10 cellular contexts compared by ENCODE assay signal in the genomic region with DNA sequence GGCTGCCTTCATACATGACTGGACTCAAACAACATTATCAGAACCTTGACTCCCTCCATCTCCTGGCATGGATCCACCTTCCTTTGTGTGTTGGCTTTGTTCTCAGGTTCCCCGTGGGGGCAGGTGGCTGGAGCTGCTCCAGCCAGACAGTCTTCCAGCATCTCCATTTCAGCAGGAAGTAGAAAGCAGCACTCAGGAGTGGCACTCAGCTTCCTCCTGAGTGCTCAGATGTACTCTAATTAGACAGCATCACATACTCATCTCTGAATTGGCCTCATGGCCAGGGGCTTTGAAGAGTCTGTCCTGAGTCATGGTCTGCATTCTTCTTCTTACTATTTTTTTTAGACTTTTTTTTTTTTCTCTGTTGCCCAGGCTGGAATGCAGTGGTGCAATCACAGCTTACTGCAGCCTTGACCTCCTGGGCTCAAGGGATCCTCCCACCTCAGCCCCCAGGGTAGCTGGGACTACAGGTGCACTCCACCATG. TPM values are rescaled to one million over a fixed set of nuclear protein-coding genes. Genes with fewer than 3 reads are reported as not detected.
DNase-seq lines count a peak whose midpoint lies in the region; ATAC-seq, FAIRE-seq and TF ChIP-seq lines count a peak whose summit lies in the region.
"Had no signal": no experiment of that assay in that cellular context is flagged by ENCODE, and none has a peak within 500 bp of the region (broad histone marks: within the 10 kb centered on the region; RNA-seq: fewer than 3 reads in every experiment).

No MANE protein-coding gene starts in this region.

- peaks cover 0 to 9% (median 0%) of the 10 kb centered on the region in 3 donors for H3K4me1 Mint-ChIP-seq in CD8-positive, alpha-beta memory T cell

- no peaks in the 10 kb centered on the region for H3K4me1 ChIP-seq in CD8-positive, alpha-beta memory T cell (ENCODE audit: insufficient read depth, low read length)
- H3K4me1 ChIP-seq in keratinocyte (ENCODE audit: control insufficient read depth, extremely low read depth, insufficient read depth, low read length) = peaks cover 21% of the 10 kb centered on the region

- ATAC-seq in SK-N-SH treated with all-trans-retinoic acid at 6 μM for 48 hours = peak; percentile 83
- no peak for ATAC-seq in HG03139 (IDR thresholded peaks at IDR 0.05; ENCODE audit: unreplicated experiment)
- ATAC-seq in HG03460 (IDR thresholded peaks at IDR 0.05; ENCODE audit: unreplicated experiment) = no peak

- no peaks in the 10 kb centered on the region for H3K9me3 ChIP-seq in CD8-positive, alpha-beta memory T cell (ENCODE audit: low read length)
- H3K9me3 ChIP-seq in keratinocyte (ENCODE audit: control insufficient read depth, low read depth, low read length) = no peaks in the 10 kb centered on the region

- H3K36me3 Mint-ChIP-seq in CD8-positive, alpha-beta memory T cell = no peaks in the 10 kb centered on the region

- H3K79me2 ChIP-seq in keratinocyte (ENCODE audit: control insufficient read depth, insufficient read depth, low read length) = no peaks in the 10 kb centered on the region

- dilution Hi-C loops in keratinocyte (cut with MboI; ENCODE audit: extremely low pct_ligation_motif_present, low sequenced_read_pairs) = no loop called here

- H3K4me3 ChIP-seq in CD8-positive, alpha-beta memory T cell (ENCODE audit: low read length) = no peak overlapping the region
- no peak overlapping the region for H3K4me3 ChIP-seq in keratinocyte (ENCODE audit: control insufficient read depth in 2 of 3, extremely low read depth in 1 of 3, insufficient read depth in 2 of 3, low read depth in 1 of 3, low read length in 3 of 3)

- TF ChIP-seq CTCF in keratinocyte (optimal IDR thresholded peaks at IDR 0.05 in 1 of 3, IDR thresholded peaks at IDR 0.05 in 1 of 3, conservative IDR thresholded peaks at IDR 0.05 in 1 of 3; ENCODE audit: extremely low read depth in 1 of 3, insufficient read depth in 2 of 3, low read length in 3 of 3) = no peak

- peaks cover 0 to 13% (median 6%) of the 10 kb centered on the region in 5 donors for H3K9me3 Mint-ChIP-seq in CD8-positive, alpha-beta memory T cell

- CTCF ChIA-PET in CD8-positive, alpha-beta memory T cell (lab: Charles Lee) = no interaction called here

- no peak for DNase-seq in CD8-positive, alpha-beta memory T cell
- peak; percentile 51 for DNase-seq in LHCN-M2 (ENCODE audit: low read depth)
- peak; percentile 85 for DNase-seq in keratinocyte (ENCODE audit: low read depth, low spot score)
- DNase-seq in medulla oblongata (ENCODE audit: extremely low spot score) = no peak
- DNase-seq in GF-D8 (lab: John Stamatoyannopoulos, UW) = no peak

- no peak overlapping the region for H3K27ac Mint-ChIP-seq in CD8-positive, alpha-beta memory T cell

- H3K4me2 ChIP-seq in keratinocyte (ENCODE audit: control insufficient read depth, extremely low read depth, insufficient read depth, low read depth, low read length) = peak overlapping the region; percentile 61

- H2AFZ ChIP-seq in keratinocyte (ENCODE audit: control insufficient read depth, low read length) = no peak overlapping the region

- H3K9me1 ChIP-seq in keratinocyte (ENCODE audit: control insufficient read depth, extremely low read depth, insufficient read depth, low read length) = no peaks in the 10 kb centered on the region

- no peaks in the 10 kb centered on the region for H3K36me3 ChIP-seq in CD8-positive, alpha-beta memory T cell (ENCODE audit: insufficient read depth, low read length)
- no peaks in the 10 kb centered on the region for H3K36me3 ChIP-seq in keratinocyte (ENCODE audit: control insufficient read depth in 2 of 2, extremely low read depth in 1 of 2, insufficient read depth in 2 of 2, low read length in 2 of 2)

- H3K27ac ChIP-seq in CD8-positive, alpha-beta memory T cell (ENCODE audit: low read depth, low read length) = peak overlapping the region; percentile 68
- H3K27ac ChIP-seq in keratinocyte (ENCODE audit: control insufficient read depth, insufficient read depth, low read length) = peak overlapping the region; percentile 67

- FAIRE-seq in keratinocyte (lab: Jason Lieb, UNC) = peak; percentile 87
- FAIRE-seq: GM12892 had no signal

- H3K27me3 ChIP-seq in CD8-positive, alpha-beta memory T cell (ENCODE audit: insufficient read depth, low read length, poor library complexity, severe bottlenecking) = no peaks in the 10 kb centered on the region
- no peaks in the 10 kb centered on the region for H3K27me3 ChIP-seq in keratinocyte (ENCODE audit: control insufficient read depth, extremely low read depth, insufficient read depth, low read length)

- no peaks in the 10 kb centered on the region for H4K20me1 ChIP-seq in keratinocyte (ENCODE audit: control insufficient read depth, extremely low read depth, insufficient read depth, low read length)

- H3K27me3 Mint-ChIP-seq in CD8-positive, alpha-beta memory T cell = peaks cover 3 to 16% of the 10 kb centered on the region in 2 donors

- H3K9ac ChIP-seq in keratinocyte (ENCODE audit: control insufficient read depth, extremely low read depth, insufficient read depth, low read length) = no peak overlapping the region

- POLR2A ChIA-PET in CD8-positive, alpha-beta memory T cell (lab: Charles Lee) = no interaction called here

- H3K4me3 Mint-ChIP-seq in CD8-positive, alpha-beta memory T cell = no peak overlapping the region

TF ChIP-seq in SK-N-SH treated with all-trans-retinoic acid at 6 μM for 48 hours, 23 proteins besides CTCF, POLR2A, EP300 and RAD21:
- TF ChIP-seq, protein P1, sequence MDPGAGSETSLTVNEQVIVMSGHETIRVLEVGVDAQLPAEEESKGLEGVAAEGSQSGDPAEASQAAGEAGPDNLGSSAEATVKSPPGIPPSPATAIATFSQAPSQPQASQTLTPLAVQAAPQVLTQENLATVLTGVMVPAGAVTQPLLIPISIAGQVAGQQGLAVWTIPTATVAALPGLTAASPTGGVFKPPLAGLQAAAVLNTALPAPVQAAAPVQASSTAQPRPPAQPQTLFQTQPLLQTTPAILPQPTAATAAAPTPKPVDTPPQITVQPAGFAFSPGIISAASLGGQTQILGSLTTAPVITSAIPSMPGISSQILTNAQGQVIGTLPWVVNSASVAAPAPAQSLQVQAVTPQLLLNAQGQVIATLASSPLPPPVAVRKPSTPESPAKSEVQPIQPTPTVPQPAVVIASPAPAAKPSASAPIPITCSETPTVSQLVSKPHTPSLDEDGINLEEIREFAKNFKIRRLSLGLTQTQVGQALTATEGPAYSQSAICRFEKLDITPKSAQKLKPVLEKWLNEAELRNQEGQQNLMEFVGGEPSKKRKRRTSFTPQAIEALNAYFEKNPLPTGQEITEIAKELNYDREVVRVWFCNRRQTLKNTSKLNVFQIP (CRISPR knock-in tag; IDR thresholded peaks at IDR 0.05; ENCODE audit: borderline replicate concordance, low read depth) = no peak
- TF ChIP-seq ZFP30 (CRISPR knock-in tag; IDR thresholded peaks at IDR 0.05) (no peak), ZC3H10 (CRISPR knock-in tag; IDR thresholded peaks at IDR 0.05) (peak; percentile 40; the same call in 1 of the 2 replicates), ZNF70 (CRISPR knock-in tag; IDR thresholded peaks at IDR 0.05) (no peak), TOX (CRISPR knock-in tag; IDR thresholded peaks at IDR 0.05; ENCODE audit: borderline replicate concordance) (no peak)

RNA-seq across cellular contexts. Expression of a gene that starts 27.9 kb away (rescaled TPM):
- not detected for total RNA-seq in CD8-positive, alpha-beta memory T cell
- not detected for polyA plus RNA-seq in CD8-positive, alpha-beta memory T cell
- total RNA-seq in LHCN-M2 (2014; rRNA removed) = 0.11 TPM in 1 of 2 replicates, not detected in the other
- polyA plus RNA-seq in LHCN-M2 (2012) = 0.27 TPM
- not detected in 3 replicates for polyA plus RNA-seq in keratinocyte
- not detected for polyA plus RNA-seq in keratinocyte (2011; ENCODE audit: low read depth)
- not detected in 2 replicates for polyA plus RNA-seq in keratinocyte (2011; cell fraction: cytosol; rRNA removed)
- polyA plus RNA-seq in keratinocyte (2011; cell fraction: nucleus; rRNA removed) = not detected in 2 replicates
- not detected in 2 replicates for polyA plus RNA-seq in keratinocyte (2012; ENCODE audit: low replicate concordance)
- not detected in 3 replicates for polyA minus RNA-seq in keratinocyte
- not detected for polyA minus RNA-seq in keratinocyte (2011; cell fraction: cytosol; rRNA and poly(A)+ RNA removed)
- polyA minus RNA-seq in keratinocyte (2011; cell fraction: nucleus; rRNA and poly(A)+ RNA removed) = not detected in 2 replicates
- total RNA-seq: activated CD8-positive, alpha-beta memory T cell treated with anti-CD3 and anti-CD28 coated beads for 36 hours had no signal

RNA-seq across cellular contexts. Expression of a gene that starts 45.1 kb away (rescaled TPM):
- 10 to 100 TPM; 20.8 to 23.2 TPM for total RNA-seq in CD8-positive, alpha-beta memory T cell
- 7.6 TPM for polyA plus RNA-seq in CD8-positive, alpha-beta memory T cell
- 22.2 and 27.0 TPM in 2 replicates for total RNA-seq in LHCN-M2 (2014; rRNA removed)
- 14.4 TPM for polyA plus RNA-seq in LHCN-M2 (2012)
- 22.7 to 40.0 TPM (median 31.1 TPM) in 3 replicates for polyA plus RNA-seq in keratinocyte
- polyA plus RNA-seq in keratinocyte (2011; ENCODE audit: low read depth) = 7.3 TPM
- 17.2 and 30.4 TPM in 2 replicates for polyA plus RNA-seq in keratinocyte (2011; cell fraction: cytosol; rRNA removed)
- 34.2 TPM in 2 replicates for polyA plus RNA-seq in keratinocyte (2011; cell fraction: nucleus; rRNA removed)
- polyA plus RNA-seq in keratinocyte (2012; ENCODE audit: low replicate concordance) = 7.3 and 23.0 TPM in 2 replicates
- 45.4 to 72.1 TPM (median 49.4 TPM) in 3 replicates for polyA minus RNA-seq in keratinocyte
- polyA minus RNA-seq in keratinocyte (2011; cell fraction: cytosol; rRNA and poly(A)+ RNA removed) = 40.1 TPM
- polyA minus RNA-seq in keratinocyte (2011; cell fraction: nucleus; rRNA and poly(A)+ RNA removed) = 38.6 and 86.7 TPM in 2 replicates

Comparison
In these comparisons a context has a peak if more than half of its experiments do, and no peak if none do; other contexts are left out.
1. DNase-seq: peak in LHCN-M2 (single experiment) and keratinocyte (single experiment); none in CD8-positive, alpha-beta memory T cell (0 of 5), medulla oblongata (single experiment) and GF-D8 (single experiment).